1 cellular context compared by ENCODE assay signal in the genomic region with DNA sequence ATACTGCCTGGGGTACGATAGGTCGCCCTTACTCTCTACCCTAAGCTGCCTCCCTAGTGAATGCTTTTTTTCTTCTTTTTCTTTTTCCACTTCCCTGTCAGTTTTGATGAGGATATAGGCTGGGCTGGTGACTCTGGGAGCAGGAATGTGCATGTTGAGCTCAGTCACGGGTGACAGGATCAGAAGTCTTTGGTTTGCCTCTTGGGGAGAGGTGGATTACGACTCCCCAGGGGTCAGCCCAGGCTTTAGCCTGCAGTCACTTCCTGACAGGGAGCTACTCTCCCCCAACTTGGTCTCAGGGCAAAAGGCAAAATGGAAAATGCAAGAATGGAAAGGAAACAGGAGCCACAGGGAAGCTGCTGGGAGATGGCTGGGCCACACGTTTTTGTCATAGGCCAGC.
TF ChIP-seq lines count a peak whose summit lies in the region.

No MANE protein-coding gene starts in this region.

TF ChIP-seq in GM23338, 12 proteins besides CTCF, POLR2A, EP300 and RAD21 (continued from another document):
- TF ChIP-seq, protein P1, sequence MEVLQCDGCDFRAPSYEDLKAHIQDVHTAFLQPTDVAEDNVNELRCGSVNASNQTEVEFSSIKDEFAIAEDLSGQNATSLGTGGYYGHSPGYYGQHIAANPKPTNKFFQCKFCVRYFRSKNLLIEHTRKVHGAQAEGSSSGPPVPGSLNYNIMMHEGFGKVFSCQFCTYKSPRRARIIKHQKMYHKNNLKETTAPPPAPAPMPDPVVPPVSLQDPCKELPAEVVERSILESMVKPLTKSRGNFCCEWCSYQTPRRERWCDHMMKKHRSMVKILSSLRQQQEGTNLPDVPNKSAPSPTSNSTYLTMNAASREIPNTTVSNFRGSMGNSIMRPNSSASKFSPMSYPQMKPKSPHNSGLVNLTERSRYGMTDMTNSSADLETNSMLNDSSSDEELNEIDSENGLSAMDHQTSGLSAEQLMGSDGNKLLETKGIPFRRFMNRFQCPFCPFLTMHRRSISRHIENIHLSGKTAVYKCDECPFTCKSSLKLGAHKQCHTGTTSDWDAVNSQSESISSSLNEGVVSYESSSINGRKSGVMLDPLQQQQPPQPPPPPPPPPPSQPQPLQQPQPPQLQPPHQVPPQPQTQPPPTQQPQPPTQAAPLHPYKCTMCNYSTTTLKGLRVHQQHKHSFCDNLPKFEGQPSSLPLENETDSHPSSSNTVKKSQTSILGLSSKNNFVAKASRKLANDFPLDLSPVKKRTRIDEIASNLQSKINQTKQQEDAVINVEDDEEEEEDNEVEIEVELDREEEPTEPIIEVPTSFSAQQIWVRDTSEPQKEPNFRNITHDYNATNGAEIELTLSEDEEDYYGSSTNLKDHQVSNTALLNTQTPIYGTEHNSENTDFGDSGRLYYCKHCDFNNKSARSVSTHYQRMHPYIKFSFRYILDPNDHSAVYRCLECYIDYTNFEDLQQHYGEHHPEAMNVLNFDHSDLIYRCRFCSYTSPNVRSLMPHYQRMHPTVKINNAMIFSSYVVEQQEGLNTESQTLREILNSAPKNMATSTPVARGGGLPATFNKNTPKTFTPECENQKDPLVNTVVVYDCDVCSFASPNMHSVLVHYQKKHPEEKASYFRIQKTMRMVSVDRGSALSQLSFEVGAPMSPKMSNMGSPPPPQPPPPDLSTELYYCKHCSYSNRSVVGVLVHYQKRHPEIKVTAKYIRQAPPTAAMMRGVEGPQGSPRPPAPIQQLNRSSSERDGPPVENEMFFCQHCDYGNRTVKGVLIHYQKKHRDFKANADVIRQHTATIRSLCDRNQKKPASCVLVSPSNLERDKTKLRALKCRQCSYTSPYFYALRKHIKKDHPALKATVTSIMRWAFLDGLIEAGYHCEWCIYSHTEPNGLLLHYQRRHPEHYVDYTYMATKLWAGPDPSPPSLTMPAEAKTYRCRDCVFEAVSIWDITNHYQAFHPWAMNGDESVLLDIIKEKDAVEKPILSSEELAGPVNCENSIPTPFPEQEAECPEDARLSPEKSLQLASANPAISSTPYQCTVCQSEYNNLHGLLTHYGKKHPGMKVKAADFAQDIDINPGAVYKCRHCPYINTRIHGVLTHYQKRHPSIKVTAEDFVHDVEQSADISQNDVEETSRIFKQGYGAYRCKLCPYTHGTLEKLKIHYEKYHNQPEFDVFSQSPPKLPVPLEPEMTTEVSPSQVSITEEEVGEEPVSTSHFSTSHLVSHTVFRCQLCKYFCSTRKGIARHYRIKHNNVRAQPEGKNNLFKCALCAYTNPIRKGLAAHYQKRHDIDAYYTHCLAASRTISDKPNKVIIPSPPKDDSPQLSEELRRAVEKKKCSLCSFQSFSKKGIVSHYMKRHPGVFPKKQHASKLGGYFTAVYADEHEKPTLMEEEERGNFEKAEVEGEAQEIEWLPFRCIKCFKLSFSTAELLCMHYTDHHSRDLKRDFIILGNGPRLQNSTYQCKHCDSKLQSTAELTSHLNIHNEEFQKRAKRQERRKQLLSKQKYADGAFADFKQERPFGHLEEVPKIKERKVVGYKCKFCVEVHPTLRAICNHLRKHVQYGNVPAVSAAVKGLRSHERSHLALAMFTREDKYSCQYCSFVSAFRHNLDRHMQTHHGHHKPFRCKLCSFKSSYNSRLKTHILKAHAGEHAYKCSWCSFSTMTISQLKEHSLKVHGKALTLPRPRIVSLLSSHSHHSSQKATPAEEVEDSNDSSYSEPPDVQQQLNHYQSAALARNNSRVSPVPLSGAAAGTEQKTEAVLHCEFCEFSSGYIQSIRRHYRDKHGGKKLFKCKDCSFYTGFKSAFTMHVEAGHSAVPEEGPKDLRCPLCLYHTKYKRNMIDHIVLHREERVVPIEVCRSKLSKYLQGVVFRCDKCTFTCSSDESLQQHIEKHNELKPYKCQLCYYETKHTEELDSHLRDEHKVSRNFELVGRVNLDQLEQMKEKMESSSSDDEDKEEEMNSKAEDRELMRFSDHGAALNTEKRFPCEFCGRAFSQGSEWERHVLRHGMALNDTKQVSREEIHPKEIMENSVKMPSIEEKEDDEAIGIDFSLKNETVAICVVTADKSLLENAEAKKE (CRISPR knock-in tag; IDR thresholded peaks at IDR 0.05) = no peak
- TF ChIP-seq JUNB (IDR thresholded peaks at IDR 0.05; ENCODE audit: unreplicated experiment) (no peak), NANOG (IDR thresholded peaks at IDR 0.05; ENCODE audit: borderline replicate concordance) (no peak), POLR2AphosphoS5 (IDR thresholded peaks at IDR 0.05; ENCODE audit: low read depth) (no peak), EZH2phosphoT487 (IDR thresholded peaks at IDR 0.05; ENCODE audit: unreplicated experiment) (no peak), ETS1 (IDR thresholded peaks at IDR 0.05) (no peak), EZH2 (IDR thresholded peaks at IDR 0.05; ENCODE audit: low read depth, unreplicated experiment) (no peak), ZNF114 (CRISPR knock-in tag; IDR thresholded peaks at IDR 0.05) (no peak), ZNF331 (CRISPR knock-in tag; IDR thresholded peaks at IDR 0.05; ENCODE audit: low read depth) (no peak), STAT1 (IDR thresholded peaks at IDR 0.05; ENCODE audit: unreplicated experiment) (no peak)
